8 cellular contexts compared by ENCODE assay signal in genomic region chr19:4456843-4457653, GRCh38. TPM values are rescaled to one million over a fixed set of nuclear protein-coding genes. Genes with fewer than 3 reads are reported as not detected.
A peak's percentile ranks its signal among the peaks of the same experiment; 100 is the strongest.
DNase-seq lines count a peak whose midpoint lies in the region; ATAC-seq and TF ChIP-seq lines count a peak whose summit lies in the region.

No MANE protein-coding gene starts in this region.

- 0% methylated on average over 13 to 26 of the region's 53 CpGs for WGBS in gastroesophageal sphincter (ENCODE audit: low coverage in 1 of 2), 2 donors

- H3K36me3 ChIP-seq in gastroesophageal sphincter = peaks cover 0 to 27% of the 10 kb centered on the region in 2 donors

- ATAC-seq in gastroesophageal sphincter (peak; percentile 9), HG03196 (IDR thresholded peaks at IDR 0.05; ENCODE audit: unreplicated experiment) (no peak)

- H3K27me3 Mint-ChIP-seq in activated naive CD4-positive, alpha-beta T cell treated with anti-CD3 and anti-CD28 coated beads, Interleukin-2, amount 10 ng/mL, durations not matched to agents 7 days and 5 days = peaks cover 5% of the 10 kb centered on the region
- H3K27me3 Mint-ChIP-seq in osteocyte (ENCODE audit: unreplicated experiment) = no peaks in the 10 kb centered on the region

- peak overlapping the region; percentile 81 for H3K4me3 ChIP-seq in HFF-Myc (replicated peaks; ENCODE audit: low read depth, low read length)
- H3K4me3 ChIP-seq in gastroesophageal sphincter = peak overlapping the region; percentile 52 to 75

- H3K9me3 Mint-ChIP-seq in activated naive CD4-positive, alpha-beta T cell treated with anti-CD3 and anti-CD28 coated beads, Interleukin-2, amount 10 ng/mL, durations not matched to agents 7 days and 5 days = no peaks in the 10 kb centered on the region
- no peaks in the 10 kb centered on the region for H3K9me3 Mint-ChIP-seq in osteocyte (ENCODE audit: unreplicated experiment)

- H3K4me1 ChIP-seq in gastroesophageal sphincter = peaks cover 0 to 42% (median 13%) of the 10 kb centered on the region in 3 donors

- TF ChIP-seq POLR2A in gastroesophageal sphincter (IDR thresholded peaks at IDR 0.05) = no peak

- TF ChIP-seq CTCF in HFF-Myc (IDR thresholded peaks at IDR 0.05; ENCODE audit: low read depth, low read length, missing control alignments) = no peak
- TF ChIP-seq CTCF in gastroesophageal sphincter (IDR thresholded peaks at IDR 0.05) = no peak
- TF ChIP-seq CTCF in osteocyte (IDR thresholded peaks at IDR 0.05) = no peak

- H3K36me3 Mint-ChIP-seq in activated naive CD4-positive, alpha-beta T cell treated with anti-CD3 and anti-CD28 coated beads, Interleukin-2, amount 10 ng/mL, durations not matched to agents 7 days and 5 days = peaks cover 5% of the 10 kb centered on the region
- no peaks in the 10 kb centered on the region for H3K36me3 Mint-ChIP-seq in osteocyte (ENCODE audit: unreplicated experiment)

- peak; percentile 64 for DNase-seq in EL
- DNase-seq in HFF-Myc (ENCODE audit: extremely low read depth, low read depth) = no peak
- peak; percentile 80 for DNase-seq in NCI-H69 (lab: John Stamatoyannopoulos, UW)
- DNase-seq in activated naive CD4-positive, alpha-beta T cell treated with anti-CD3 and anti-CD28 coated beads, Interleukin-2, amount 10 ng/mL, durations not matched to agents 7 days and 5 days = peak; percentile 66
- DNase-seq in osteocyte (ENCODE audit: extremely low spot score, unreplicated experiment) = no peak
- DNase-seq in T1000 (lab: John Stamatoyannopoulos, UW) = no peak

- H3K27ac Mint-ChIP-seq in activated naive CD4-positive, alpha-beta T cell treated with anti-CD3 and anti-CD28 coated beads, Interleukin-2, amount 10 ng/mL, durations not matched to agents 7 days and 5 days = peak overlapping the region; percentile 83
- peak overlapping the region; percentile 97 for H3K27ac Mint-ChIP-seq in osteocyte (ENCODE audit: unreplicated experiment)

- H3K4me3 Mint-ChIP-seq in activated naive CD4-positive, alpha-beta T cell treated with anti-CD3 and anti-CD28 coated beads, Interleukin-2, amount 10 ng/mL, durations not matched to agents 7 days and 5 days = peak overlapping the region; percentile 77
- peak overlapping the region; percentile 93 for H3K4me3 Mint-ChIP-seq in osteocyte (ENCODE audit: unreplicated experiment)

- H3K9me3 ChIP-seq in gastroesophageal sphincter = no peaks in the 10 kb centered on the region

- peak overlapping the region; percentile 66 to 96 (median 88) for H3K27ac ChIP-seq in gastroesophageal sphincter

- no peaks in the 10 kb centered on the region for H3K27me3 ChIP-seq in gastroesophageal sphincter

- H3K4me1 Mint-ChIP-seq in activated naive CD4-positive, alpha-beta T cell treated with anti-CD3 and anti-CD28 coated beads, Interleukin-2, amount 10 ng/mL, durations not matched to agents 7 days and 5 days = peaks cover 21% of the 10 kb centered on the region
- H3K4me1 Mint-ChIP-seq in osteocyte (ENCODE audit: unreplicated experiment) = peaks cover 25% of the 10 kb centered on the region

- CTCF ChIA-PET in activated naive CD4-positive, alpha-beta T cell treated with anti-CD3 and anti-CD28 coated beads, Interleukin-2, amount 10 ng/mL, durations not matched to agents 7 days and 5 days (lab: Charles Lee) = interaction anchor here (1.8 kb wide), 1 partner anchor 190 kb away, joined by 4 read pairs; no protein-coding TSS in a partner anchor

- TF ChIP-seq EP300 in gastroesophageal sphincter (IDR thresholded peaks at IDR 0.05) = no peak

RNA-seq across cellular contexts. Expression of gene UBXN6, which starts 0.5 kb away (rescaled TPM):
- total RNA-seq in gastroesophageal sphincter = 100 to 1,000 TPM in 1 of 4 donors, 10 to 100 TPM in 3; 62.6 to 130 (median 80.6) TPM
- total RNA-seq in osteocyte = 96.8 and 106 TPM in 2 replicates

RNA-seq across cellular contexts. Expression of gene HDGFL2, which starts 15.0 kb away (rescaled TPM):
- total RNA-seq in gastroesophageal sphincter (10 to 100 TPM; 33.3 to 49.5 (median 36.2) TPM), osteocyte (59.8 and 68.8 TPM in 2 replicates)

RNA-seq across cellular contexts. Expression of gene CHAF1A, which starts 54.6 kb away (rescaled TPM):
- total RNA-seq in gastroesophageal sphincter (10 to 100 TPM in 1 of 4 donors, 1 to 10 TPM in 3; 2.4 to 11.9 (median 7.4) TPM), osteocyte (9.7 and 14.0 TPM in 2 replicates)

RNA-seq across cellular contexts. Expression of gene SH3GL1, which starts 56.7 kb away (rescaled TPM):
- total RNA-seq in gastroesophageal sphincter (10 to 100 TPM; 48.2 to 67.7 (median 53.0) TPM), osteocyte (105 and 115 TPM in 2 replicates)

Comparison
In these comparisons a context has a peak if more than half of its experiments do, and no peak if none do; other contexts are left out.
1. DNase-seq: peak in EL (single experiment), NCI-H69 (single experiment) and activated naive CD4-positive, alpha-beta T cell treated with anti-CD3 and anti-CD28 coated beads, Interleukin-2, amount 10 ng/mL, durations not matched to agents 7 days and 5 days (single experiment); none in HFF-Myc (single experiment), osteocyte (single experiment) and T1000 (single experiment).